Comparison of ENCODE assay signal across 18 cellular contexts in the genomic region with DNA sequence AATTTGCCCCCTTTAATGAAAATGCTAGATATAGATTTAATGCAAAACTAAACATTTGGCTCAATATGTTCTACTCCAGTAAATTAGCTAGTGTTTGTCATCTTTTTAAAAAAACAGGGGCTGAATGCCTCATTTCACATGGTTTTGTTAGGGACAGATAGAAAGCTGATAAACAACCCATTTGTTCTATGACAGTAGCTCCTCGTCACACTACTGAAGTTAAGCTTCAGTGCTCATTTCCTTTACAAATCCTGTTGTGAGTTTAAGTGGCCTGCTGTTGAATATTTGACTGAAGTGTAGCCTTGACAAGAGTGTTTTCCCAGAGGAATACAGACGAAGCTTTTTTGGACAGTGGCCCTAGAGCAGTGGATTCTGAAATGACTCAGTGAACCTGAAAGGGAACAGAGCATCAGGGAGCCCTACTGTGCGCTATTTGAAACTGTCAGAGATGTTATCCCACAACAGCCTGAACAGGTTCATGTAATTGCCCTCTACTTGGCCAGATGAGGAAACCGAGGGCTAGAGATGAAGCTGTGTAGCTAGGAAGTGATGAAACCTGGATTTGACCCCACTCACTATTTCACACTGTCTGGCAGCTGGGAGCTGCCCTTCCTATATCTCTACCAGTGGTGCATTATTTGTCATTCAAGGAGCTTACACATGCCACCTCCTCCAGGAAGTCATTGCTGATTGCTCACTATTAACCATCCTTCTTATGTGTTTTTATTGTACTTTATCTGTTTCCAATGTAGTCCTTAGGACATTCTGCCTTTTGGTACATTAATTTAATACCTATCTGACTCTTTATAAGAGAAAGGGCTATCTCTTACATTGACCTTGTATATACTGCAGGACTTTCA. TPM values are rescaled to one million over a fixed set of nuclear protein-coding genes. Genes with fewer than 3 reads are reported as not detected.
A peak's percentile ranks its signal among the peaks of the same experiment; 100 is the strongest.
DNase-seq lines count a peak whose midpoint lies in the region; ATAC-seq lines count a peak whose summit lies in the region.
"Had no signal": no experiment of that assay in that cellular context is flagged by ENCODE, and none has a peak within 500 bp of the region (broad histone marks: within the 10 kb centered on the region; RNA-seq: fewer than 3 reads in every experiment).

No MANE protein-coding gene starts in this region.

- no peaks in the 10 kb centered on the region for H3K4me1 Mint-ChIP-seq in T-cell
- no peaks in the 10 kb centered on the region for H3K4me1 Mint-ChIP-seq in activated T-cell treated with anti-CD3 and anti-CD28 coated beads, Interleukin-2, amount 50 U/mL, for 24 hours (ENCODE audit: low read depth)
- H3K4me1 Mint-ChIP-seq: activated naive CD8-positive, alpha-beta T cell treated with anti-CD3 and anti-CD28 coated beads for 36 hours; brain; neural crest cell had no signal

- no peak overlapping the region for H3K27ac Mint-ChIP-seq in T-cell
- H3K27ac Mint-ChIP-seq in activated T-cell treated with anti-CD3 and anti-CD28 coated beads, Interleukin-2, amount 50 U/mL, for 24 hours = no peak overlapping the region
- H3K27ac Mint-ChIP-seq: activated naive CD8-positive, alpha-beta T cell treated with anti-CD3 and anti-CD28 coated beads for 36 hours; activated T-helper 1 cell treated with anti-CD3 and anti-CD28 coated beads, Interleukin-12 subunit alpha, Interleukin-12 subunit beta, Interleukin-2, Interleukin-4 antibody, amounts not matched to agents 30 ng/mL and 10 ng/mL and 1 ng/mL, durations not matched to agents 14 hours and 24 hours and 36 hours; T-helper 2 cell treated with Interferon-gamma antibody and Interleukin-4, amounts not matched to agents 5 μg/mL and 100 μg/mL, for 36 hours had no signal

- CTCF ChIA-PET in T-cell (lab: Charles Lee) = interaction anchor here in 1 of 2 donors (1.1 kb wide), 1 partner anchor 359 kb away, joined by 3 read pairs; no protein-coding TSS in a partner anchor

- no peak overlapping the region for H3K4me3 Mint-ChIP-seq in T-cell
- H3K4me3 Mint-ChIP-seq in activated T-cell treated with anti-CD3 and anti-CD28 coated beads, Interleukin-2, amount 50 U/mL, for 24 hours = no peak overlapping the region
- H3K4me3 Mint-ChIP-seq: activated naive CD8-positive, alpha-beta T cell treated with anti-CD3 and anti-CD28 coated beads for 36 hours; activated T-helper 1 cell treated with anti-CD3 and anti-CD28 coated beads, Interleukin-12 subunit alpha, Interleukin-12 subunit beta, Interleukin-2, Interleukin-4 antibody, amounts not matched to agents 30 ng/mL and 10 ng/mL and 1 ng/mL, durations not matched to agents 14 hours and 24 hours and 36 hours; brain; neural crest cell; T-helper 2 cell treated with Interferon-gamma antibody and Interleukin-4, amounts not matched to agents 5 μg/mL and 100 μg/mL, for 36 hours had no signal

- H3K36me3 Mint-ChIP-seq in T-cell = no peaks in the 10 kb centered on the region
- no peaks in the 10 kb centered on the region for H3K36me3 Mint-ChIP-seq in activated T-cell treated with anti-CD3 and anti-CD28 coated beads, Interleukin-2, amount 50 U/mL, for 24 hours (ENCODE audit: low read depth)
- H3K36me3 Mint-ChIP-seq: activated naive CD8-positive, alpha-beta T cell treated with anti-CD3 and anti-CD28 coated beads for 36 hours; brain had no signal

- no peaks in the 10 kb centered on the region for H3K9me3 Mint-ChIP-seq in T-cell
- no peaks in the 10 kb centered on the region for H3K9me3 Mint-ChIP-seq in activated T-cell treated with anti-CD3 and anti-CD28 coated beads, Interleukin-2, amount 50 U/mL, for 24 hours
- H3K9me3 Mint-ChIP-seq: activated naive CD8-positive, alpha-beta T cell treated with anti-CD3 and anti-CD28 coated beads for 36 hours; activated T-helper 1 cell treated with anti-CD3 and anti-CD28 coated beads, Interleukin-12 subunit alpha, Interleukin-12 subunit beta, Interleukin-2, Interleukin-4 antibody, amounts not matched to agents 30 ng/mL and 10 ng/mL and 1 ng/mL, durations not matched to agents 14 hours and 24 hours and 36 hours; neural crest cell; T-helper 2 cell treated with Interferon-gamma antibody and Interleukin-4, amounts not matched to agents 5 μg/mL and 100 μg/mL, for 36 hours had no signal

- DNase-seq in DMS79 (lab: John Stamatoyannopoulos, UW) (peak; percentile 94), NCI-H1092 (lab: John Stamatoyannopoulos, UW) (peak; percentile 74), NCI-H2171 treated with DMSO at 0.1 percent for 48 hours (lab: John Stamatoyannopoulos, UW) (peak; percentile 38), lung microvascular endothelial cell (ENCODE audit: low read depth in 2 of 2) (peak; percentile 15 to 28), NCI-H774 (lab: John Stamatoyannopoulos, UW) (no peak), T-cell (no peak)
- no peak for DNase-seq in activated T-cell treated with anti-CD3 and anti-CD28 coated beads, Interleukin-2, amount 50 U/mL, for 24 hours
- DNase-seq: activated CD8-positive, alpha-beta memory T cell treated with anti-CD3 and anti-CD28 coated beads for 24 hours; activated naive CD8-positive, alpha-beta T cell treated with anti-CD3 and anti-CD28 coated beads for 36 hours; kidney glomerular epithelial cell; NCI-H510A; SJCRH30; spleen; stimulated activated CD8-positive, alpha-beta memory T cell treated with anti-CD3 and anti-CD28 coated beads, Interleukin-4, amount 100 ng/mL, for 48 hours had no signal

- peaks cover 23 to 34% of the 10 kb centered on the region in 2 donors for H3K27me3 Mint-ChIP-seq in T-cell
- H3K27me3 Mint-ChIP-seq in activated T-cell treated with anti-CD3 and anti-CD28 coated beads, Interleukin-2, amount 50 U/mL, for 24 hours = peaks cover 42% of the 10 kb centered on the region

- ATAC-seq in T-cell (replicated peaks in 1 of 4) = no peak

- POLR2A ChIA-PET in T-cell (lab: Charles Lee) = no interaction called here

RNA-seq across cellular contexts. Expression of a gene that starts 30.8 kb away (rescaled TPM):
- total RNA-seq in lung microvascular endothelial cell = 38.8 and 62.1 TPM in 2 replicates
- total RNA-seq in T-cell = 1 to 10 TPM; 1.3 to 5.8 (median 3.6) TPM
- total RNA-seq: neural crest cell had no signal

Comparison
In these comparisons a context has a peak if more than half of its experiments do, and no peak if none do; other contexts are left out.
1. DNase-seq: peak in DMS79 (single experiment), NCI-H1092 (single experiment), NCI-H2171 treated with DMSO at 0.1 percent for 48 hours (single experiment) and lung microvascular endothelial cell (2 of 2); none in NCI-H774 (single experiment), T-cell (0 of 34) and activated T-cell treated with anti-CD3 and anti-CD28 coated beads, Interleukin-2, amount 50 U/mL, for 24 hours (single experiment).